Comparison of ENCODE assay signal across 10 cellular contexts in genomic region chr15:50880651-50881114, GRCh38. TPM values are rescaled to one million over a fixed set of nuclear protein-coding genes. Genes with fewer than 3 reads are reported as not detected.
DNase-seq lines count a peak whose midpoint lies in the region; ATAC-seq and TF ChIP-seq lines count a peak whose summit lies in the region.
"Had no signal": no experiment of that assay in that cellular context is flagged by ENCODE, and none has a peak within 500 bp of the region (broad histone marks: within the 10 kb centered on the region; RNA-seq: fewer than 3 reads in every experiment).

No MANE protein-coding gene starts in this region.

- H3K4me1 ChIP-seq in testis, result peaks cover 11% of the 10 kb centered on the region

- H3K4me3 ChIP-seq in testis, result no peak overlapping the region

- no peak for TF ChIP-seq POLR2A in testis (IDR thresholded peaks at IDR 0.05)

- peak overlapping the region; percentile 71 for H3K4me3 Mint-ChIP-seq in activated CD4-positive, alpha-beta T cell treated with anti-CD3 and anti-CD28 coated beads, Interleukin-2, amount 10 ng/mL, durations not matched to agents 24 days and 14 days
- peak overlapping the region; percentile 61 for H3K4me3 Mint-ChIP-seq in stimulated activated effector memory CD8-positive, alpha-beta T cell treated with anti-CD3 and anti-CD28 coated beads, Interleukin-12 subunit alpha, Interleukin-12 subunit beta, amount 100 ng/mL, for 72 hours
- H3K4me3 Mint-ChIP-seq: nephron had no signal

- H3K36me3 Mint-ChIP-seq in activated CD4-positive, alpha-beta T cell treated with anti-CD3 and anti-CD28 coated beads, Interleukin-2, amount 10 ng/mL, durations not matched to agents 24 days and 14 days (ENCODE audit: low read depth), result no peaks in the 10 kb centered on the region
- H3K36me3 Mint-ChIP-seq in stimulated activated effector memory CD8-positive, alpha-beta T cell treated with anti-CD3 and anti-CD28 coated beads, Interleukin-12 subunit alpha, Interleukin-12 subunit beta, amount 100 ng/mL, for 72 hours, result peaks cover 6% of the 10 kb centered on the region

- peaks cover 70% of the 10 kb centered on the region for H3K4me1 Mint-ChIP-seq in activated CD4-positive, alpha-beta T cell treated with anti-CD3 and anti-CD28 coated beads, Interleukin-2, amount 10 ng/mL, durations not matched to agents 24 days and 14 days
- peaks cover 89% of the 10 kb centered on the region for H3K4me1 Mint-ChIP-seq in stimulated activated effector memory CD8-positive, alpha-beta T cell treated with anti-CD3 and anti-CD28 coated beads, Interleukin-12 subunit alpha, Interleukin-12 subunit beta, amount 100 ng/mL, for 72 hours

- peak overlapping the region; percentile 89 for H3K27ac Mint-ChIP-seq in activated CD4-positive, alpha-beta T cell treated with anti-CD3 and anti-CD28 coated beads, Interleukin-2, amount 10 ng/mL, durations not matched to agents 24 days and 14 days
- peak overlapping the region; percentile 99 for H3K27ac Mint-ChIP-seq in stimulated activated effector memory CD8-positive, alpha-beta T cell treated with anti-CD3 and anti-CD28 coated beads, Interleukin-12 subunit alpha, Interleukin-12 subunit beta, amount 100 ng/mL, for 72 hours
- H3K27ac Mint-ChIP-seq: nephron had no signal

- H3K27me3 ChIP-seq in testis, result no peaks in the 10 kb centered on the region

- H3K27ac ChIP-seq in testis, result no peak overlapping the region

- intact Hi-C loops in activated CD4-positive, alpha-beta T cell treated with anti-CD3 and anti-CD28 coated beads, Interleukin-2, amount 10 ng/mL, durations not matched to agents 24 days and 14 days (cut with micrococcal nuclease), result loop anchor here (1.0 to 10.0 kb wide), 3 partner anchors 27 to 618 kb away; no protein-coding TSS in a partner anchor
- intact Hi-C loops in testis (cut with DNase I; ENCODE audit: low total_unique reads) (no loop called here), left colon (cut with DNase I, micrococcal nuclease) (no loop called here)

- no peak for TF ChIP-seq CTCF in testis (IDR thresholded peaks at IDR 0.05)

- no peaks in the 10 kb centered on the region for H3K9me3 ChIP-seq in testis

- 92 to 96% methylated on average over 2 of the region's 2 CpGs for WGBS in testis, 2 donors

- no peaks in the 10 kb centered on the region for H3K27me3 Mint-ChIP-seq in activated CD4-positive, alpha-beta T cell treated with anti-CD3 and anti-CD28 coated beads, Interleukin-2, amount 10 ng/mL, durations not matched to agents 24 days and 14 days

- peak; percentile 80 for DNase-seq in activated CD4-positive, alpha-beta T cell treated with anti-CD3 and anti-CD28 coated beads, Interleukin-2, amount 10 ng/mL, durations not matched to agents 24 days and 14 days
- DNase-seq in activated CD4-positive, alpha-beta T cell treated with anti-CD3 and anti-CD28 coated beads, Interleukin-2, amount 50 U/mL, for 4 hours, result no peak
- DNase-seq in HS-5 (ENCODE audit: low read depth), result peak; percentile 51
- peak; percentile 63 for DNase-seq in amniotic epithelial cell (ENCODE audit: low read depth)
- DNase-seq in stimulated activated effector memory CD8-positive, alpha-beta T cell treated with anti-CD3 and anti-CD28 coated beads, Interleukin-12 subunit alpha, Interleukin-12 subunit beta, amount 100 ng/mL, for 72 hours (ENCODE audit: low spot score in 2 of 2), result peak in 1 of 2 donors; percentile 12
- DNase-seq in NCI-H510A (lab: John Stamatoyannopoulos, UW), result no peak
- no peak for DNase-seq in testis
- DNase-seq in left colon, result no peak
- DNase-seq: C1 segment of cervical spinal cord had no signal

- H3K9me3 Mint-ChIP-seq in activated CD4-positive, alpha-beta T cell treated with anti-CD3 and anti-CD28 coated beads, Interleukin-2, amount 10 ng/mL, durations not matched to agents 24 days and 14 days, result no peaks in the 10 kb centered on the region
- H3K9me3 Mint-ChIP-seq in stimulated activated effector memory CD8-positive, alpha-beta T cell treated with anti-CD3 and anti-CD28 coated beads, Interleukin-12 subunit alpha, Interleukin-12 subunit beta, amount 100 ng/mL, for 72 hours, result no peaks in the 10 kb centered on the region
- H3K9me3 Mint-ChIP-seq: nephron had no signal

- H3K36me3 ChIP-seq in testis (ENCODE audit: low read depth, missing control alignments), result no peaks in the 10 kb centered on the region

- peak; percentile 63 for ATAC-seq in stimulated activated effector memory CD8-positive, alpha-beta T cell treated with anti-CD3 and anti-CD28 coated beads, Interleukin-12 subunit alpha, Interleukin-12 subunit beta, amount 100 ng/mL, for 72 hours
- no peak for ATAC-seq in left colon

RNA-seq across cellular contexts. Expression of gene AP4E1, which starts 27.8 kb away (rescaled TPM):
- total RNA-seq in activated CD4-positive, alpha-beta T cell treated with anti-CD3 and anti-CD28 coated beads, Interleukin-2, amount 10 ng/mL, durations not matched to agents 24 days and 14 days, result 16.5 TPM in 2 replicates
- 10 to 100 TPM; 11.3 to 11.8 TPM for total RNA-seq in testis
- polyA plus RNA-seq in testis (ENCODE audit: insufficient read depth, low read depth, low replicate concordance), result 8.1 TPM
- 10 to 100 TPM in 1 of 2 donors, 1 to 10 TPM in 1; 9.9 to 10.7 TPM for total RNA-seq in left colon

Comparison
In these comparisons a context has a peak if more than half of its experiments do, and no peak if none do; other contexts are left out.
1. DNase-seq: peak in activated CD4-positive, alpha-beta T cell treated with anti-CD3 and anti-CD28 coated beads, Interleukin-2, amount 10 ng/mL, durations not matched to agents 24 days and 14 days (single experiment), HS-5 (single experiment) and amniotic epithelial cell (single experiment); none in activated CD4-positive, alpha-beta T cell treated with anti-CD3 and anti-CD28 coated beads, Interleukin-2, amount 50 U/mL, for 4 hours (0 of 2), NCI-H510A (single experiment), testis (single experiment) and left colon (0 of 2).